In the genomic region with DNA sequence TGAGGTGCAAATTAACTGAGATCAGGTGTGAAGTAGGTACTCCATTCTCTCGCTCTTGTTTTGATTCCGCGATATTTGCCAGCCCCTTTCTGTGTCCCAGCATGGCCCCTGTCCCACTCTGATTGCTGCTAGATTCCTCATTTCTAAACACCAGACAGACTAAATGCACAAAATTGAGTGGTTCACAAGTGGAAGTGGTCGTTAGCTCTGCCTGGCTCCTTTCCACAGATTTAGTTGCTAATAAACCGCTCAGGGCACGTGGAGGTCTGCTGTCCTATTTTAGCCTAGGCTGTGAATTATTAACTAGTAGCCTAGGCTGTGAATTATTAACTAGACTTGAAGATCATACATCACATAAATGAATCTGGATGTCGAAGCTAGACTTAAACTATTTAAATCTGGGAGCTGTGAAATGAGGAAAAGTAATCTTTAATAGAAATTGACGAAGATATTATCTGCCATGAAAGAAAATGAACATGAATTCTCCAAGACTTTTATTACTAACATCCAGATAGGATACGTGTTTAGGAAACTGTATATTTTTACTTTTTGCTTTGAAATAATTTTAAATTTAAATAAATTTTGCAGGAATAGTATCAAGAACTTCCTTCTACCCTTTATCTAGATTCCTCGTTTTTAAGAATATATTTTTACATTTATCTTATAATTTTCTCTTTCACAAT, we compare ENCODE assay signal across 1 cellular context.
TF ChIP-seq lines count a peak whose summit lies in the region.

No MANE protein-coding gene starts in this region.

TF ChIP-seq in HepG2, 621 proteins besides CTCF, POLR2A, EP300 and RAD21 (continued from another document):
- TF ChIP-seq, protein P1, sequence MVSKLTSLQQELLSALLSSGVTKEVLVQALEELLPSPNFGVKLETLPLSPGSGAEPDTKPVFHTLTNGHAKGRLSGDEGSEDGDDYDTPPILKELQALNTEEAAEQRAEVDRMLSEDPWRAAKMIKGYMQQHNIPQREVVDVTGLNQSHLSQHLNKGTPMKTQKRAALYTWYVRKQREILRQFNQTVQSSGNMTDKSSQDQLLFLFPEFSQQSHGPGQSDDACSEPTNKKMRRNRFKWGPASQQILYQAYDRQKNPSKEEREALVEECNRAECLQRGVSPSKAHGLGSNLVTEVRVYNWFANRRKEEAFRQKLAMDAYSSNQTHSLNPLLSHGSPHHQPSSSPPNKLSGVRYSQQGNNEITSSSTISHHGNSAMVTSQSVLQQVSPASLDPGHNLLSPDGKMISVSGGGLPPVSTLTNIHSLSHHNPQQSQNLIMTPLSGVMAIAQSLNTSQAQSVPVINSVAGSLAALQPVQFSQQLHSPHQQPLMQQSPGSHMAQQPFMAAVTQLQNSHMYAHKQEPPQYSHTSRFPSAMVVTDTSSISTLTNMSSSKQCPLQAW (CRISPR knock-in tag; IDR thresholded peaks at IDR 0.05), result peak; percentile 99
- TF ChIP-seq HNRNPH1 (optimal IDR thresholded peaks at IDR 0.05; ENCODE audit: low read depth, low read length), result no peak
- TF ChIP-seq ZFP36L1 (CRISPR knock-in tag; IDR thresholded peaks at IDR 0.05), result no peak
- TF ChIP-seq, protein P2, sequence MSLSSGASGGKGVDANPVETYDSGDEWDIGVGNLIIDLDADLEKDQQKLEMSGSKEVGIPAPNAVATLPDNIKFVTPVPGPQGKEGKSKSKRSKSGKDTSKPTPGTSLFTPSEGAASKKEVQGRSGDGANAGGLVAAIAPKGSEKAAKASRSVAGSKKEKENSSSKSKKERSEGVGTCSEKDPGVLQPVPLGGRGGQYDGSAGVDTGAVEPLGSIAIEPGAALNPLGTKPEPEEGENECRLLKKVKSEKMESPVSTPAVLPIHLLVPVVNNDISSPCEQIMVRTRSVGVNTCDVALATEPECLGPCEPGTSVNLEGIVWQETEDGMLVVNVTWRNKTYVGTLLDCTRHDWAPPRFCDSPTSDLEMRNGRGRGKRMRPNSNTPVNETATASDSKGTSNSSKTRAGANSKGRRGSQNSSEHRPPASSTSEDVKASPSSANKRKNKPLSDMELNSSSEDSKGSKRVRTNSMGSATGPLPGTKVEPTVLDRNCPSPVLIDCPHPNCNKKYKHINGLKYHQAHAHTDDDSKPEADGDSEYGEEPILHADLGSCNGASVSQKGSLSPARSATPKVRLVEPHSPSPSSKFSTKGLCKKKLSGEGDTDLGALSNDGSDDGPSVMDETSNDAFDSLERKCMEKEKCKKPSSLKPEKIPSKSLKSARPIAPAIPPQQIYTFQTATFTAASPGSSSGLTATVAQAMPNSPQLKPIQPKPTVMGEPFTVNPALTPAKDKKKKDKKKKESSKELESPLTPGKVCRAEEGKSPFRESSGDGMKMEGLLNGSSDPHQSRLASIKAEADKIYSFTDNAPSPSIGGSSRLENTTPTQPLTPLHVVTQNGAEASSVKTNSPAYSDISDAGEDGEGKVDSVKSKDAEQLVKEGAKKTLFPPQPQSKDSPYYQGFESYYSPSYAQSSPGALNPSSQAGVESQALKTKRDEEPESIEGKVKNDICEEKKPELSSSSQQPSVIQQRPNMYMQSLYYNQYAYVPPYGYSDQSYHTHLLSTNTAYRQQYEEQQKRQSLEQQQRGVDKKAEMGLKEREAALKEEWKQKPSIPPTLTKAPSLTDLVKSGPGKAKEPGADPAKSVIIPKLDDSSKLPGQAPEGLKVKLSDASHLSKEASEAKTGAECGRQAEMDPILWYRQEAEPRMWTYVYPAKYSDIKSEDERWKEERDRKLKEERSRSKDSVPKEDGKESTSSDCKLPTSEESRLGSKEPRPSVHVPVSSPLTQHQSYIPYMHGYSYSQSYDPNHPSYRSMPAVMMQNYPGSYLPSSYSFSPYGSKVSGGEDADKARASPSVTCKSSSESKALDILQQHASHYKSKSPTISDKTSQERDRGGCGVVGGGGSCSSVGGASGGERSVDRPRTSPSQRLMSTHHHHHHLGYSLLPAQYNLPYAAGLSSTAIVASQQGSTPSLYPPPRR (CRISPR knock-in tag; IDR thresholded peaks at IDR 0.05; ENCODE audit: borderline replicate concordance), result no peak
- TF ChIP-seq TOPORS (CRISPR knock-in tag; IDR thresholded peaks at IDR 0.05), result no peak; the same call in 1 of the 2 replicates
- TF ChIP-seq ADNP (CRISPR knock-in tag; IDR thresholded peaks at IDR 0.05), result no peak
- TF ChIP-seq BCL6 (CRISPR knock-in tag; IDR thresholded peaks at IDR 0.05), result peak; percentile 37; the same call in 1 of the 2 replicates
- peak; percentile 58; the same call in 1 of the 2 replicates for TF ChIP-seq MXD4 (CRISPR knock-in tag; IDR thresholded peaks at IDR 0.05)
- no peak for TF ChIP-seq FOXP1 (IDR thresholded peaks at IDR 0.05)
- TF ChIP-seq FOXP1 (CRISPR knock-in tag; IDR thresholded peaks at IDR 0.05), result no peak
- no peak for TF ChIP-seq GZF1 (CRISPR knock-in tag; IDR thresholded peaks at IDR 0.05)
- no peak for TF ChIP-seq ZNF326 (CRISPR knock-in tag; IDR thresholded peaks at IDR 0.05; ENCODE audit: borderline replicate concordance)
- TF ChIP-seq, protein P3, sequence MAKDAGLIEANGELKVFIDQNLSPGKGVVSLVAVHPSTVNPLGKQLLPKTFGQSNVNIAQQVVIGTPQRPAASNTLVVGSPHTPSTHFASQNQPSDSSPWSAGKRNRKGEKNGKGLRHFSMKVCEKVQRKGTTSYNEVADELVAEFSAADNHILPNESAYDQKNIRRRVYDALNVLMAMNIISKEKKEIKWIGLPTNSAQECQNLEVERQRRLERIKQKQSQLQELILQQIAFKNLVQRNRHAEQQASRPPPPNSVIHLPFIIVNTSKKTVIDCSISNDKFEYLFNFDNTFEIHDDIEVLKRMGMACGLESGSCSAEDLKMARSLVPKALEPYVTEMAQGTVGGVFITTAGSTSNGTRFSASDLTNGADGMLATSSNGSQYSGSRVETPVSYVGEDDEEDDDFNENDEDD (CRISPR knock-in tag; IDR thresholded peaks at IDR 0.05; ENCODE audit: borderline replicate concordance), result peak; percentile 79; the same call in 1 of the 2 replicates
- TF ChIP-seq EEA1 (CRISPR knock-in tag; IDR thresholded peaks at IDR 0.05; ENCODE audit: borderline replicate concordance), result no peak
- TF ChIP-seq, protein P4, sequence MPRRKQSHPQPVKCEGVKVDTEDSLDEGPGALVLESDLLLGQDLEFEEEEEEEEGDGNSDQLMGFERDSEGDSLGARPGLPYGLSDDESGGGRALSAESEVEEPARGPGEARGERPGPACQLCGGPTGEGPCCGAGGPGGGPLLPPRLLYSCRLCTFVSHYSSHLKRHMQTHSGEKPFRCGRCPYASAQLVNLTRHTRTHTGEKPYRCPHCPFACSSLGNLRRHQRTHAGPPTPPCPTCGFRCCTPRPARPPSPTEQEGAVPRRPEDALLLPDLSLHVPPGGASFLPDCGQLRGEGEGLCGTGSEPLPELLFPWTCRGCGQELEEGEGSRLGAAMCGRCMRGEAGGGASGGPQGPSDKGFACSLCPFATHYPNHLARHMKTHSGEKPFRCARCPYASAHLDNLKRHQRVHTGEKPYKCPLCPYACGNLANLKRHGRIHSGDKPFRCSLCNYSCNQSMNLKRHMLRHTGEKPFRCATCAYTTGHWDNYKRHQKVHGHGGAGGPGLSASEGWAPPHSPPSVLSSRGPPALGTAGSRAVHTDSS (CRISPR knock-in tag; conservative IDR thresholded peaks at IDR 0.05), result no peak
- TF ChIP-seq, protein P5, sequence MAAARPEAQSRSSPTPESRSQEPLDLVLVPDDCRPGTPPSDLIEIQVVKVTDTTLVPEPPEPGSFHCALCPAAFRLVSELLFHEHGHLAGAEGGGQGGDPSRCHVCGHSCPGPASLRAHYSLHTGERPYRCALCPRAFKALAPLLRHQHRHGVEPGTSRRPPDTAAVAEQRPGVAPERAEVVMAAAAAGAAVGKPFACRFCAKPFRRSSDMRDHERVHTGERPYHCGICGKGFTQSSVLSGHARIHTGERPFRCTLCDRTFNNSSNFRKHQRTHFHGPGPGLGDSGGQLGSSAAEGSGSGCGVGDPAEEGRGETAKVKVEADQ (CRISPR knock-in tag; IDR thresholded peaks at IDR 0.05; ENCODE audit: borderline replicate concordance), result no peak
- TF ChIP-seq, protein P6, sequence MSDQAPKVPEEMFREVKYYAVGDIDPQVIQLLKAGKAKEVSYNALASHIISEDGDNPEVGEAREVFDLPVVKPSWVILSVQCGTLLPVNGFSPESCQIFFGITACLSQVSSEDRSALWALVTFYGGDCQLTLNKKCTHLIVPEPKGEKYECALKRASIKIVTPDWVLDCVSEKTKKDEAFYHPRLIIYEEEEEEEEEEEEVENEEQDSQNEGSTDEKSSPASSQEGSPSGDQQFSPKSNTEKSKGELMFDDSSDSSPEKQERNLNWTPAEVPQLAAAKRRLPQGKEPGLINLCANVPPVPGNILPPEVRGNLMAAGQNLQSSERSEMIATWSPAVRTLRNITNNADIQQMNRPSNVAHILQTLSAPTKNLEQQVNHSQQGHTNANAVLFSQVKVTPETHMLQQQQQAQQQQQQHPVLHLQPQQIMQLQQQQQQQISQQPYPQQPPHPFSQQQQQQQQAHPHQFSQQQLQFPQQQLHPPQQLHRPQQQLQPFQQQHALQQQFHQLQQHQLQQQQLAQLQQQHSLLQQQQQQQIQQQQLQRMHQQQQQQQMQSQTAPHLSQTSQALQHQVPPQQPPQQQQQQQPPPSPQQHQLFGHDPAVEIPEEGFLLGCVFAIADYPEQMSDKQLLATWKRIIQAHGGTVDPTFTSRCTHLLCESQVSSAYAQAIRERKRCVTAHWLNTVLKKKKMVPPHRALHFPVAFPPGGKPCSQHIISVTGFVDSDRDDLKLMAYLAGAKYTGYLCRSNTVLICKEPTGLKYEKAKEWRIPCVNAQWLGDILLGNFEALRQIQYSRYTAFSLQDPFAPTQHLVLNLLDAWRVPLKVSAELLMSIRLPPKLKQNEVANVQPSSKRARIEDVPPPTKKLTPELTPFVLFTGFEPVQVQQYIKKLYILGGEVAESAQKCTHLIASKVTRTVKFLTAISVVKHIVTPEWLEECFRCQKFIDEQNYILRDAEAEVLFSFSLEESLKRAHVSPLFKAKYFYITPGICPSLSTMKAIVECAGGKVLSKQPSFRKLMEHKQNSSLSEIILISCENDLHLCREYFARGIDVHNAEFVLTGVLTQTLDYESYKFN (CRISPR knock-in tag; conservative IDR thresholded peaks at IDR 0.05), result peak; percentile 45
- TF ChIP-seq FOXA1 (IDR thresholded peaks at IDR 0.05), result no peak
- TF ChIP-seq FOXA1 (CRISPR knock-in tag; IDR thresholded peaks at IDR 0.05), result no peak
